In the genomic region with DNA sequence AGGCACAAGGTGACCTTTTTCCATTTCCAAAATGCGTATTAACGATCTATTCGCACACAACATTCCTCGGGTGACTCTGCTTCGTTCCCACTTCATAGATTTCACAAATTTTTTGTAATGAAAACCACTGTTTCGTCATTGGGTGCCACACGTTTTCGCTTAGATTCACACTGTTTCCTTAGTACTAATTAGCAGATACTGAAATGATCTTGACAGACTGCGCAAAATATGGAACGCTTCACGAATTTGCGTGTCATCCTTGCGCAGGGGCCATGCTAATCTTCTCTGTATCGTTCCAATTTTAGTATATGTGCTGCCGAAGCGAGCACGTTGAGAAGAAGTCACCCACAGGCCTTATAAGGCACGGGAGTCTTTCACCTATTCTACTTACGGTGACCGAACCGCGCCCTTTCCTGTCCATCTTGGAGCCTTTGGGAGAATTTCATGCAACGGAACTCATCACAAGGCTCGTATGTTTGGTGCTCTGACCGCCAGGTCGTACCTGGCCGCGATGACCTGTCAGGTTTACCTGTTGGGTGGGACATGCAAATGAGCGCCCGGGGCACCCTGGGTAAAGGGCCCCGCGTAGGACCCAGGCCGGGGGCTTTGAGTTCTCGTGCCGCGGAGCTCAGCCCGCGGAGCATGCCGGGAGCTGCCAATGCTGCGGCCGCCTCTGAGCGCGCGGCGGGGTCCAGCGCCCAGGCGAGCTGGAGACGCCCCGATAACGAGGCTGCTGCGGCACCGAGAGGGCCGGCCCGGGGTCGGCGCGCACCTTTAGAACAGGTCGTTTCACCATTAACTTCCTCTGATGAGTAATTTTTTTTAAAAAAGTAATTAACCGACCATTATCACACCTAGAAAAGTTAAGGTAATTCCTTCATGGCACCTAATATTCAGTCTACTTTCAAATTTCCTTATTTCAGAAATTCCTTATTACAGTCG, we compare ENCODE assay signal across 8 cellular contexts. TPM values are rescaled to one million over a fixed set of nuclear protein-coding genes. Genes with fewer than 3 reads are reported as not detected.
DNase-seq lines count a peak whose midpoint lies in the region; ATAC-seq, FAIRE-seq and TF ChIP-seq lines count a peak whose summit lies in the region.

A gene (minus strand): TSS at position 329 of the 942 bp plus-strand sequence.

- H3K27me3 ChIP-seq in breast epithelium (no peaks in the 10 kb centered on the region), small intestine (ENCODE audit: control insufficient read depth in 2 of 2, insufficient read depth in 2 of 2, low read length in 2 of 2) (no peaks in the 10 kb centered on the region)

- 0 to 1% (median 0%) methylated on average over 60 of the region's 60 CpGs for WGBS in small intestine, 3 donors

- H3K4me3 ChIP-seq in breast epithelium, result peak within 1 kb of the TSS; percentile 67 to 87 (median 75)
- H3K4me3 ChIP-seq in small intestine (ENCODE audit: low read depth in 1 of 2, low read length in 2 of 2), result peak within 1 kb of the TSS; percentile 31 to 62

- H3K36me3 ChIP-seq in breast epithelium (no peaks in the 10 kb centered on the region), small intestine (ENCODE audit: control insufficient read depth in 2 of 2, insufficient read depth in 2 of 2, low read length in 2 of 2) (no peaks in the 10 kb centered on the region)

- H3K4me1 ChIP-seq in breast epithelium (no peaks in the 10 kb centered on the region), small intestine (ENCODE audit: control insufficient read depth in 2 of 2, insufficient read depth in 1 of 2, low read depth in 1 of 2, low read length in 1 of 2) (no peaks in the 10 kb centered on the region)

- TF ChIP-seq CTCF in VCaP (conservative IDR thresholded peaks at IDR 0.05) (no peak), breast epithelium (IDR thresholded peaks at IDR 0.05) (no peak)

- peak; percentile 36 for ATAC-seq in GM18858 (IDR thresholded peaks at IDR 0.05; ENCODE audit: unreplicated experiment)
- peak; percentile 58 for ATAC-seq in HG03064 (IDR thresholded peaks at IDR 0.05; ENCODE audit: low read depth, unreplicated experiment)

- intact Hi-C loops in breast epithelium (cut with DNase I; ENCODE audit: low total_unique reads), result no loop called here

- TF ChIP-seq POLR2A in breast epithelium (IDR thresholded peaks at IDR 0.05), result no peak

- DNase-seq in 8988T (peak; percentile 37), NCI-H2107 (lab: John Stamatoyannopoulos, UW) (peak; percentile 95), breast epithelium (ENCODE audit: low spot score in 2 of 2) (peak; percentile 83 to 85), iPS-NIHi7 (ENCODE audit: extremely low spot score) (peak; percentile 88), small intestine (peak; percentile 77)

- H3K27ac ChIP-seq in VCaP (peak within 1 kb of the TSS; percentile 95), breast epithelium (peak within 1 kb of the TSS; percentile 92 to 94), small intestine (ENCODE audit: low read depth in 1 of 2, low read length in 1 of 2) (peak within 1 kb of the TSS; percentile 68 to 96)

- no peak for FAIRE-seq in small intestine (lab: Jason Lieb, UNC)

- H3K9me3 ChIP-seq in breast epithelium (no peaks in the 10 kb centered on the region), small intestine (ENCODE audit: control insufficient read depth, low read depth) (no peaks in the 10 kb centered on the region)

RNA-seq across cellular contexts. Expression of the gene that starts here (rescaled TPM):
- total RNA-seq in breast epithelium, result not detected
- polyA plus RNA-seq in small intestine, result not detected

Comparison
In these comparisons a context has a peak if more than half of its experiments do, and no peak if none do; other contexts are left out.
1. Peak in every context shown above with its lines: DNase-seq, ATAC-seq, H3K4me3 ChIP-seq and H3K27ac ChIP-seq.
2. Peak in DNase-seq, H3K4me3 ChIP-seq and H3K27ac ChIP-seq in breast epithelium; RNA of the gene not detected or under 1 TPM.
3. Peak in DNase-seq, H3K4me3 ChIP-seq and H3K27ac ChIP-seq in small intestine; RNA of the gene not detected or under 1 TPM.
4. DNase-seq: peak in every context shown above with its lines; median percentile 95 in NCI-H2107; 88 in iPS-NIHi7; 84 in breast epithelium; 77 in small intestine; 37 in 8988T.